ENCODE assay signal across 14 cellular contexts in the genomic region with DNA sequence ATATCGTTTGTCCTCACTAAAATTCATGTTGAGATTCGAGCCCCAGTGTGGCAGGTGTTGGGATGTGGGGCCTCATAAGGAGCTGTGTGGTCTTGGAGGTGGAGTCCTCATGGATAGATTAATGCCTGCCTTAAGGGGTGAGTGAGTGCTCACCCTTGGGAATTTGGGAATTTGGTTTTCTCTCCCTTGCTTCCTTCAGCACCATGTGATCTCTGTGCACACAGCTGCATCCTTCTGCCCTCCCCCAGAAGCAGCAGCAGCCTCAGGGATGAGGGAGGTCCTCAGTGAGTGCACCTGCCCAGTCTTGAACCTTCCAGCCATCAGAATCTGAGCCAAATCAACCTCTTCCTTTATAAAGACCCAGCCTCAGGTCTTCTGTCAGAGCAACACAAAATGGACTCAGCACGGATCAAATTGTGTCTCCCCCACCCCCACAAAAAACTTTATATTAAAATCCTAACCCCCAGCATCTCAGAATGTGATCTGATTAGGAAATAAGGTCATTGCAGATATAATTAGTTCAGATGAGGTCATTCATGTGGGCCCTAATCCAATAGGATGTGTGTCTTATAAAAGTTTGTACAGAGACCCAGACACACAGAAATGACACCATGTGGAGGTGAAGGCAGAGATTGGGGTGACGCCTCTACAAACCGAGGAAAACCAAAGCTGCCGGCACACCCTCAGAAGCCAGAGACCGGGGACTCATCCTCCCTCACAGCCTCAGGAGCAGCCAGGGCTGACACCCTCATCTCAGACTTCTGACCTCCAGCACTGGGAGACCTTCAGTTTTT. TPM values are rescaled to one million over a fixed set of nuclear protein-coding genes. Genes with fewer than 3 reads are reported as not detected.
A peak's percentile ranks its signal among the peaks of the same experiment; 100 is the strongest.
DNase-seq lines count a peak whose midpoint lies in the region; ATAC-seq and TF ChIP-seq lines count a peak whose summit lies in the region.
"Had no signal": no experiment of that assay in that cellular context is flagged by ENCODE, and none has a peak within 500 bp of the region (broad histone marks: within the 10 kb centered on the region; RNA-seq: fewer than 3 reads in every experiment).

No MANE protein-coding gene starts in this region.

- H3K36me3 ChIP-seq in heart right ventricle (peaks cover 0 to 27% (median 6%) of the 10 kb centered on the region in 9 donors), right atrium auricular region (peaks cover 21% of the 10 kb centered on the region), PC-9 (ENCODE audit: low read depth) (peaks cover 4% of the 10 kb centered on the region; the same call in 1 of the 2 replicates), endodermal cell (ENCODE audit: control insufficient read depth, insufficient read depth, low read length) (peaks cover 35% of the 10 kb centered on the region)

- ATAC-seq in heart right ventricle, result peak in 1 of 8 donors; percentile 9
- no peak for ATAC-seq in HG03442 (IDR thresholded peaks at IDR 0.05; ENCODE audit: unreplicated experiment)
- ATAC-seq in HG02840 (IDR thresholded peaks at IDR 0.05; ENCODE audit: low FRiP score, unreplicated experiment), result no peak

- H3K4me1 ChIP-seq in heart right ventricle, result peaks cover 15 to 27% (median 20%) of the 10 kb centered on the region in 9 donors
- H3K4me1 ChIP-seq in right atrium auricular region, result peaks cover 0 to 27% of the 10 kb centered on the region in 2 donors
- H3K4me1 ChIP-seq in PC-9 (replicated peaks; ENCODE audit: insufficient read depth), result peaks cover 14% of the 10 kb centered on the region
- H3K4me1 ChIP-seq in endodermal cell (ENCODE audit: control insufficient read depth, insufficient read depth, low read length), result no peaks in the 10 kb centered on the region

- no peak overlapping the region for H3K27ac Mint-ChIP-seq in endodermal cell
- peak overlapping the region; percentile 39 for H3K27ac Mint-ChIP-seq in type B pancreatic cell

- no peaks in the 10 kb centered on the region for H3K79me2 ChIP-seq in PC-9 (ENCODE audit: low read depth)

- DNase-seq in heart right ventricle, result no peak
- DNase-seq in right atrium auricular region (ENCODE audit: low spot score), result no peak
- no peak for DNase-seq in PC-9
- DNase-seq in endodermal cell, result peak; percentile 34
- no peak for DNase-seq in type B pancreatic cell (ENCODE audit: extremely low spot score, unreplicated experiment)
- no peak for DNase-seq in NOMO-1 treated with dmso at 0.1 percent for 144 hours (lab: John Stamatoyannopoulos, UW; ENCODE audit: unreplicated experiment)
- DNase-seq: activated CD4-positive, CD25-positive, alpha-beta regulatory T cell; DND-41; H7; MV-4-11 had no signal

- CTCF ChIA-PET in PC-9 (lab: Charles Lee), result no interaction called here

- H3K4me2 ChIP-seq in PC-9, result no peak overlapping the region

- H3K27me3 ChIP-seq in heart right ventricle (no peaks in the 10 kb centered on the region), right atrium auricular region (no peaks in the 10 kb centered on the region), PC-9 (ENCODE audit: insufficient read depth, low read depth) (no peaks in the 10 kb centered on the region), endodermal cell (ENCODE audit: control insufficient read depth, insufficient read depth, low read length, poor library complexity, severe bottlenecking) (no peaks in the 10 kb centered on the region)
- H3K27me3 ChIP-seq: ascending aorta had no signal

- H3K9me3 Mint-ChIP-seq in endodermal cell (no peaks in the 10 kb centered on the region), type B pancreatic cell (no peaks in the 10 kb centered on the region)

- H3K9ac ChIP-seq in endodermal cell (ENCODE audit: extremely low read depth, low read length, poor library complexity, severe bottlenecking), result no peak overlapping the region

- H3K4me3 ChIP-seq in heart right ventricle, result no peak overlapping the region
- no peak overlapping the region for H3K4me3 ChIP-seq in right atrium auricular region
- H3K4me3 ChIP-seq in PC-9, result no peak overlapping the region
- no peak overlapping the region for H3K4me3 ChIP-seq in endodermal cell (ENCODE audit: low read length)

- TF ChIP-seq CTCF in heart right ventricle (IDR thresholded peaks at IDR 0.05), result no peak
- TF ChIP-seq CTCF in right atrium auricular region (IDR thresholded peaks at IDR 0.05), result no peak
- no peak for TF ChIP-seq CTCF in PC-9 (conservative IDR thresholded peaks at IDR 0.05)
- TF ChIP-seq CTCF in endodermal cell (conservative IDR thresholded peaks at IDR 0.05), result no peak
- TF ChIP-seq CTCF in type B pancreatic cell (conservative IDR thresholded peaks at IDR 0.05), result no peak

- H3K27ac ChIP-seq in heart right ventricle (peak overlapping the region in 6 of 10 donors; percentile 9 to 98 (median 60)), right atrium auricular region (peak overlapping the region in 1 of 2 donors; percentile 98), PC-9 (no peak overlapping the region), endodermal cell (ENCODE audit: low read depth, low read length) (peak overlapping the region; percentile 24)

- 45 to 53% methylated on average over 7 of the region's 7 CpGs for WGBS in heart right ventricle, 2 donors
- WGBS in endodermal cell (ENCODE audit: insufficient coverage in 1 of 2, insufficient read length in 1 of 2), 2 experiments, result 89 to 90% methylated on average over 6 to 7 of the region's 7 CpGs

- no peaks in the 10 kb centered on the region for H3K9me3 ChIP-seq in heart right ventricle
- H3K9me3 ChIP-seq in right atrium auricular region, result no peaks in the 10 kb centered on the region
- H3K9me3 ChIP-seq in PC-9 (ENCODE audit: insufficient read depth, low read depth), result no peaks in the 10 kb centered on the region
- no peaks in the 10 kb centered on the region for H3K9me3 ChIP-seq in endodermal cell (ENCODE audit: control insufficient read depth, low read length)
- H3K9me3 ChIP-seq: ascending aorta had no signal

- no peaks in the 10 kb centered on the region for H3K4me1 Mint-ChIP-seq in endodermal cell
- peaks cover 5% of the 10 kb centered on the region for H3K4me1 Mint-ChIP-seq in type B pancreatic cell (ENCODE audit: unreplicated experiment)

- no peaks in the 10 kb centered on the region for H3K9me2 ChIP-seq in PC-9 (ENCODE audit: insufficient read depth)

- intact Hi-C loops in heart right ventricle (cut with DNase I), result no loop called here
- intact Hi-C loops in PC-9 (cut with micrococcal nuclease; ENCODE audit: unreplicated experiment), result loop anchor here (10.0 kb wide), 1 partner anchor 483 kb away; a partner anchor contains a TSS

- H4K20me1 ChIP-seq in PC-9 (ENCODE audit: insufficient read depth), result peaks cover 16% of the 10 kb centered on the region

- H3K27me3 Mint-ChIP-seq in endodermal cell (ENCODE audit: insufficient read depth), result peaks cover 6% of the 10 kb centered on the region
- H3K27me3 Mint-ChIP-seq in type B pancreatic cell, result no peaks in the 10 kb centered on the region

- H3K4me3 Mint-ChIP-seq in endodermal cell, result no peak overlapping the region
- H3K4me3 Mint-ChIP-seq in type B pancreatic cell, result no peak overlapping the region

- no peak overlapping the region for H2AFZ ChIP-seq in PC-9

- POLR2A ChIA-PET in PC-9 (lab: Charles Lee; ENCODE audit: unreplicated experiment), result interaction anchor here (0.6 kb wide), 1 partner anchor 8 kb away, joined by 4 read pairs; no protein-coding TSS in a partner anchor

- H3K36me3 Mint-ChIP-seq in endodermal cell (ENCODE audit: low read depth) (peaks cover 43% of the 10 kb centered on the region), type B pancreatic cell (peaks cover 11% of the 10 kb centered on the region)

- BruUV-seq in PC-9 (replicated peaks; lab: Mats Ljungman, UMichigan), result TSS peak; percentile 5

- H3F3A ChIP-seq in PC-9 (ENCODE audit: insufficient read depth, low read depth), result peaks cover 69% of the 10 kb centered on the region

RNA-seq across cellular contexts. Expression of a gene that starts 12.9 kb away (rescaled TPM):
- total RNA-seq in heart right ventricle, result 10 to 100 TPM; 25.8 to 40.4 (median 32.2) TPM
- 10 to 100 TPM; 28.2 to 41.9 TPM for polyA plus RNA-seq in heart right ventricle
- 10 to 100 TPM; 13.3 to 22.5 TPM for total RNA-seq in right atrium auricular region
- 74.4 and 93.0 TPM in 2 replicates for total RNA-seq in PC-9 (2021)
- total RNA-seq in endodermal cell, result 100 to 1,000 TPM; 106 to 133 TPM
- polyA plus RNA-seq in endodermal cell (2013, experiment 1 of 2), result 133 TPM
- 112 TPM for polyA plus RNA-seq in endodermal cell (2013, experiment 2 of 2)
- 115 and 139 TPM in 2 replicates for total RNA-seq in type B pancreatic cell (ENCODE audit: low replicate concordance)

RNA-seq across cellular contexts. Expression of a gene that starts 26.7 kb away (rescaled TPM):
- total RNA-seq in heart right ventricle (under 1 TPM; 0.13 to 0.52 (median 0.30) TPM), right atrium auricular region (under 1 TPM; 0.26 to 0.31 TPM), PC-9 (2021) (5.4 and 8.3 TPM in 2 replicates), endodermal cell (1 to 10 TPM in 1 of 2 donors, under 1 TPM in 1; 0.73 to 1.1 TPM), type B pancreatic cell (ENCODE audit: low replicate concordance) (1.8 TPM in 2 replicates)
- under 1 TPM; 0.29 to 0.43 TPM for polyA plus RNA-seq in heart right ventricle
- 0.43 TPM for polyA plus RNA-seq in endodermal cell (2013, experiment 1 of 2)
- 0.62 TPM for polyA plus RNA-seq in endodermal cell (2013, experiment 2 of 2)

RNA-seq across cellular contexts. Expression of a gene that starts 29.6 kb away (rescaled TPM):
- total RNA-seq in heart right ventricle, result 1 to 10 TPM in 4 of 10 donors, under 1 TPM in 6; 0.40 to 1.3 (median 0.88) TPM
- polyA plus RNA-seq in heart right ventricle, result 1 to 10 TPM in 1 of 2 donors, under 1 TPM in 1; 0.12 to 1.5 TPM
- total RNA-seq in right atrium auricular region, result 1 to 10 TPM; 1.3 to 1.6 TPM
- 13.9 and 19.6 TPM in 2 replicates for total RNA-seq in PC-9 (2021)
- 10 to 100 TPM; 11.1 to 14.5 TPM for total RNA-seq in endodermal cell
- 9.3 TPM for polyA plus RNA-seq in endodermal cell (2013, experiment 1 of 2)
- polyA plus RNA-seq in endodermal cell (2013, experiment 2 of 2), result 7.6 TPM
- 12.2 and 21.6 TPM in 2 replicates for total RNA-seq in type B pancreatic cell (ENCODE audit: low replicate concordance)
- total RNA-seq: skeletal muscle tissue had no signal

RNA-seq across cellular contexts. Expression of a gene that starts 36.3 kb away (rescaled TPM):
- total RNA-seq in heart right ventricle (10 to 100 TPM; 13.2 to 26.2 (median 17.0) TPM), right atrium auricular region (10 to 100 TPM; 10.8 to 19.8 TPM), PC-9 (2021) (35.5 and 44.2 TPM in 2 replicates), endodermal cell (10 to 100 TPM; 36.6 to 39.2 TPM), type B pancreatic cell (ENCODE audit: low replicate concordance) (37.2 and 44.0 TPM in 2 replicates)
- polyA plus RNA-seq in heart right ventricle, result 10 to 100 TPM in 1 of 2 donors, 1 to 10 TPM in 1; 5.6 to 22.8 TPM
- 15.0 TPM for polyA plus RNA-seq in endodermal cell (2013, experiment 1 of 2)
- polyA plus RNA-seq in endodermal cell (2013, experiment 2 of 2), result 15.6 TPM
